ENCODE assay signal across 13 cellular contexts in genomic region chr17:66351053-66351452, GRCh38. TPM values are rescaled to one million over a fixed set of nuclear protein-coding genes. Genes with fewer than 3 reads are reported as not detected.
DNase-seq lines count a peak whose midpoint lies in the region; ATAC-seq and TF ChIP-seq lines count a peak whose summit lies in the region.
"Had no signal": no experiment of that assay in that cellular context is flagged by ENCODE, and none has a peak within 500 bp of the region (broad histone marks: within the 10 kb centered on the region; RNA-seq: fewer than 3 reads in every experiment).

No MANE protein-coding gene starts in this region.

- TF ChIP-seq CTCF in body of pancreas (IDR thresholded peaks at IDR 0.05) (no peak), lung (IDR thresholded peaks at IDR 0.05; ENCODE audit: control extremely low read depth, extremely low read depth) (no peak), thyroid gland (IDR thresholded peaks at IDR 0.05) (no peak), esophagus muscularis mucosa (IDR thresholded peaks at IDR 0.05) (no peak)

- intact Hi-C loops in body of pancreas (cut with DNase I), result no loop called here
- intact Hi-C loops in thyroid gland (cut with DNase I), result no loop called here
- intact Hi-C loops in esophagus muscularis mucosa (cut with DNase I), result no loop called here

- TF ChIP-seq POLR2A in body of pancreas (IDR thresholded peaks at IDR 0.05), result no peak
- TF ChIP-seq POLR2A in thyroid gland (IDR thresholded peaks at IDR 0.05), result no peak
- no peak for TF ChIP-seq POLR2A in esophagus muscularis mucosa (IDR thresholded peaks at IDR 0.05; ENCODE audit: low read depth)

- peak overlapping the region in 3 of 4 donors; percentile 48 to 75 (median 63) for H3K27ac ChIP-seq in body of pancreas
- H3K27ac ChIP-seq in lung (ENCODE audit: low read depth in 1 of 2, low read length in 1 of 2), result no peak overlapping the region
- H3K27ac ChIP-seq in thyroid gland, result no peak overlapping the region
- H3K27ac ChIP-seq in esophagus muscularis mucosa (replicated peaks in 1 of 4), result no peak overlapping the region
- H3K27ac ChIP-seq: skin epidermis had no signal

- 60 to 62% methylated on average over 5 of the region's 5 CpGs for WGBS in body of pancreas, 2 donors
- WGBS in lung, 2 donors, result 48 to 72% methylated on average over 5 of the region's 5 CpGs
- 78 to 80% methylated on average over 5 of the region's 5 CpGs for WGBS in thyroid gland, 2 donors
- 76% methylated on average over 5 of the region's 5 CpGs for WGBS in esophagus muscularis mucosa

- H3K27me3 Mint-ChIP-seq in activated naive CD4-positive, alpha-beta T cell treated with anti-CD3 and anti-CD28 coated beads, Interleukin-2, amount 50 U/mL, for 24 hours, result no peaks in the 10 kb centered on the region
- H3K27me3 Mint-ChIP-seq: IgD-negative memory B cell had no signal

- H3K27me3 ChIP-seq in body of pancreas (no peaks in the 10 kb centered on the region), lung (ENCODE audit: control insufficient read depth, insufficient read depth) (no peaks in the 10 kb centered on the region), thyroid gland (no peaks in the 10 kb centered on the region), esophagus muscularis mucosa (no peaks in the 10 kb centered on the region)

- H3K4me3 ChIP-seq in body of pancreas, result no peak overlapping the region
- H3K4me3 ChIP-seq in lung, result no peak overlapping the region
- H3K4me3 ChIP-seq in thyroid gland (replicated peaks in 1 of 3), result no peak overlapping the region
- H3K4me3 ChIP-seq in esophagus muscularis mucosa, result no peak overlapping the region
- H3K4me3 ChIP-seq: skin epidermis had no signal

- peak overlapping the region; percentile 26 for H3K4me3 Mint-ChIP-seq in activated naive CD4-positive, alpha-beta T cell treated with anti-CD3 and anti-CD28 coated beads, Interleukin-2, amount 50 U/mL, for 24 hours
- H3K4me3 Mint-ChIP-seq: IgD-negative memory B cell had no signal

- no peak for DNase-seq in activated naive CD4-positive, alpha-beta T cell treated with anti-CD3 and anti-CD28 coated beads, Interleukin-2, amount 50 U/mL, for 16 hours
- DNase-seq in body of pancreas (peak; percentile 56 to 72 (median 70)), lung (ENCODE audit: low spot score) (peak; percentile 78), thyroid gland (peak; percentile 59 to 77), esophagus muscularis mucosa (ENCODE audit: extremely low spot score) (no peak), NCI-H1694 (lab: John Stamatoyannopoulos, UW) (no peak)
- DNase-seq in stimulated activated CD4-positive, alpha-beta T cell treated with anti-CD3 and anti-CD28 coated beads, Interleukin-4, amount 100 ng/mL, for 24 hours, result no peak
- DNase-seq: amniotic stem cell; NCI-H2081 treated with DMSO at 0.1 percent for 48 hours; NK-92 treated with Interleukin-12 subunit alpha and Interleukin-12 subunit beta, amount 100 ng/mL, for 24 hours had no signal

- ATAC-seq in body of pancreas (peak; percentile 82), lung (ENCODE audit: insufficient read depth, low FRiP score) (no peak)

- peak overlapping the region; percentile 62 for H3K27ac Mint-ChIP-seq in activated naive CD4-positive, alpha-beta T cell treated with anti-CD3 and anti-CD28 coated beads, Interleukin-2, amount 50 U/mL, for 24 hours
- H3K27ac Mint-ChIP-seq: IgD-negative memory B cell had no signal

- no peaks in the 10 kb centered on the region for H3K36me3 ChIP-seq in body of pancreas (replicated peaks in 1 of 2; ENCODE audit: insufficient read depth in 1 of 2, low read depth in 2 of 2)
- H3K36me3 ChIP-seq in lung (ENCODE audit: control insufficient read depth in 2 of 2, insufficient read depth in 2 of 2, low read length in 2 of 2), result no peaks in the 10 kb centered on the region
- H3K36me3 ChIP-seq in thyroid gland, result no peaks in the 10 kb centered on the region
- no peaks in the 10 kb centered on the region for H3K36me3 ChIP-seq in esophagus muscularis mucosa

- peaks cover 31% of the 10 kb centered on the region for H3K4me1 ChIP-seq in body of pancreas
- peaks cover 5 to 9% of the 10 kb centered on the region in 2 donors for H3K4me1 ChIP-seq in lung (ENCODE audit: control insufficient read depth in 2 of 2, insufficient read depth in 2 of 2, low read length in 2 of 2)
- peaks cover 7 to 23% of the 10 kb centered on the region in 2 donors for H3K4me1 ChIP-seq in thyroid gland
- peaks cover 21 to 52% (median 34%) of the 10 kb centered on the region in 4 donors for H3K4me1 ChIP-seq in esophagus muscularis mucosa

- H3K9me3 Mint-ChIP-seq in activated naive CD4-positive, alpha-beta T cell treated with anti-CD3 and anti-CD28 coated beads, Interleukin-2, amount 50 U/mL, for 24 hours, result no peaks in the 10 kb centered on the region
- H3K9me3 Mint-ChIP-seq: IgD-negative memory B cell had no signal

- H3K4me1 Mint-ChIP-seq in activated naive CD4-positive, alpha-beta T cell treated with anti-CD3 and anti-CD28 coated beads, Interleukin-2, amount 50 U/mL, for 24 hours, result peaks cover 80% of the 10 kb centered on the region
- H3K4me1 Mint-ChIP-seq: IgD-negative memory B cell had no signal

- TF ChIP-seq EP300 in esophagus muscularis mucosa (IDR thresholded peaks at IDR 0.05), result no peak

- peaks cover 6% of the 10 kb centered on the region for H3K36me3 Mint-ChIP-seq in activated naive CD4-positive, alpha-beta T cell treated with anti-CD3 and anti-CD28 coated beads, Interleukin-2, amount 50 U/mL, for 24 hours
- H3K36me3 Mint-ChIP-seq: IgD-negative memory B cell had no signal

- H3K9me3 ChIP-seq in body of pancreas (no peaks in the 10 kb centered on the region), lung (ENCODE audit: control insufficient read depth in 2 of 2, insufficient read depth in 1 of 2, low read length in 1 of 2) (peaks cover 0 to 2% of the 10 kb centered on the region in 2 donors), thyroid gland (no peaks in the 10 kb centered on the region), esophagus muscularis mucosa (no peaks in the 10 kb centered on the region)

RNA-seq across cellular contexts. Expression of gene PRKCA, which starts 48.6 kb away (rescaled TPM):
- total RNA-seq in body of pancreas, result 1 to 10 TPM; 6.5 to 6.6 TPM
- total RNA-seq in lung, result 10 to 100 TPM; 22.5 to 34.8 TPM
- polyA plus RNA-seq in lung, result 1 to 10 TPM; 3.4 to 5.2 TPM
- 10 to 100 TPM in 3 of 4 donors, 1 to 10 TPM in 1; 6.7 to 24.2 (median 15.3) TPM for total RNA-seq in thyroid gland
- 10 to 100 TPM; 24.5 to 61.9 (median 40.8) TPM for total RNA-seq in esophagus muscularis mucosa

Comparison
In these comparisons a context has a peak if more than half of its experiments do, and no peak if none do; other contexts are left out.
1. DNase-seq: peak in body of pancreas (4 of 4), lung (single experiment) and thyroid gland (2 of 2); none in activated naive CD4-positive, alpha-beta T cell treated with anti-CD3 and anti-CD28 coated beads, Interleukin-2, amount 50 U/mL, for 16 hours (single experiment), esophagus muscularis mucosa (single experiment), NCI-H1694 (single experiment) and stimulated activated CD4-positive, alpha-beta T cell treated with anti-CD3 and anti-CD28 coated beads, Interleukin-4, amount 100 ng/mL, for 24 hours (single experiment).
2. H3K27ac ChIP-seq: peak in body of pancreas (3 of 4); none in lung (0 of 2), thyroid gland (0 of 3) and esophagus muscularis mucosa (0 of 4).